In genomic region chr18:14962626-14963025, GRCh38 we compare ENCODE assay signal across 4 cellular contexts.
"Had no signal": no experiment of that assay in that cellular context is flagged by ENCODE, and none has a peak within 500 bp of the region (broad histone marks: within the 10 kb centered on the region; RNA-seq: fewer than 3 reads in every experiment).

No MANE protein-coding gene starts in this region.

- DNase-seq: H9, HCEC 1CT had no signal

- H3K4me1 Mint-ChIP-seq: GM23338, H9 had no signal

- H3K36me3 Mint-ChIP-seq: IgD-negative memory B cell had no signal

- H3K4me3 ChIP-seq: GM23338 had no signal

- H3K27me3 Mint-ChIP-seq: IgD-negative memory B cell had no signal

- ATAC-seq: GM23338 had no signal

- H3K27ac Mint-ChIP-seq: GM23338, H9, IgD-negative memory B cell had no signal

- H3K4me3 Mint-ChIP-seq: GM23338, H9, IgD-negative memory B cell had no signal
